21 cellular contexts compared by ENCODE assay signal in genomic region chr3:99248913-99249312, GRCh38.
DNase-seq lines count a peak whose midpoint lies in the region; FAIRE-seq and TF ChIP-seq lines count a peak whose summit lies in the region.
"Had no signal": no experiment of that assay in that cellular context is flagged by ENCODE, and none has a peak within 500 bp of the region (broad histone marks: within the 10 kb centered on the region; RNA-seq: fewer than 3 reads in every experiment).

No MANE protein-coding gene starts in this region.

- no peaks in the 10 kb centered on the region for H3K9me3 ChIP-seq in GM23248 (ENCODE audit: low read depth)
- no peaks in the 10 kb centered on the region for H3K9me3 ChIP-seq in astrocyte (ENCODE audit: insufficient read depth, low read depth, low read length)
- H3K9me3 ChIP-seq in skeletal muscle satellite cell (replicated peaks; ENCODE audit: low read length): no peaks in the 10 kb centered on the region

- no peak for TF ChIP-seq POLR2A in GM12891 (IDR thresholded peaks at IDR 0.05; ENCODE audit: low read depth, low read length)

- no peak overlapping the region for H3K4me3 Mint-ChIP-seq in astrocyte (ENCODE audit: unreplicated experiment)
- H3K4me3 Mint-ChIP-seq: activated CD8-positive, alpha-beta T cell treated with anti-CD3 and anti-CD28 coated beads, Interleukin-2, amount 10 ng/mL, durations not matched to agents 7 days and 5 days; B cell; nephron progenitor cell; stimulated activated naive CD8-positive, alpha-beta T cell treated with anti-CD3 and anti-CD28 coated beads, Interleukin-15, amount 100 ng/mL, for 72 hours had no signal

- peak overlapping the region; percentile 4; the same call in 1 of the 2 replicates for H3K4me3 ChIP-seq in GM23248
- no peak overlapping the region for H3K4me3 ChIP-seq in astrocyte (ENCODE audit: insufficient read depth, low read depth, low read length)
- no peak overlapping the region for H3K4me3 ChIP-seq in skeletal muscle satellite cell (ENCODE audit: low read length)

- H3K79me2 ChIP-seq in GM23248 (ENCODE audit: insufficient read depth): no peaks in the 10 kb centered on the region
- H3K79me2 ChIP-seq in astrocyte (ENCODE audit: insufficient read depth, low read length): no peaks in the 10 kb centered on the region

- peak; percentile 20 for FAIRE-seq in astrocyte (lab: Jason Lieb, UNC)
- no peak for FAIRE-seq in GM12891 (lab: Jason Lieb, UNC)
- FAIRE-seq: colon had no signal

- H3K27me3 ChIP-seq in GM23248 (replicated peaks; ENCODE audit: insufficient read depth): no peaks in the 10 kb centered on the region
- H3K27me3 ChIP-seq in astrocyte (ENCODE audit: insufficient read depth, low read length): no peaks in the 10 kb centered on the region
- no peaks in the 10 kb centered on the region for H3K27me3 ChIP-seq in skeletal muscle satellite cell (ENCODE audit: control insufficient read depth, insufficient read depth, low read length)

- no peaks in the 10 kb centered on the region for H3K27me3 Mint-ChIP-seq in astrocyte (ENCODE audit: low read depth, unreplicated experiment)
- H3K27me3 Mint-ChIP-seq: B cell; stimulated activated naive CD8-positive, alpha-beta T cell treated with anti-CD3 and anti-CD28 coated beads, Interleukin-15, amount 100 ng/mL, for 72 hours had no signal

- no peaks in the 10 kb centered on the region for H3K9me2 ChIP-seq in GM23248 (ENCODE audit: insufficient read depth)

- peak overlapping the region; percentile 32 for H3K4me2 ChIP-seq in GM23248 (ENCODE audit: unreplicated experiment)
- no peak overlapping the region for H3K4me2 ChIP-seq in astrocyte (ENCODE audit: low read length)
- H3K4me2 ChIP-seq in skeletal muscle satellite cell (ENCODE audit: low read length): peak overlapping the region; percentile 49

- H3K9me3 Mint-ChIP-seq in astrocyte (ENCODE audit: unreplicated experiment): peaks cover 1% of the 10 kb centered on the region
- H3K9me3 Mint-ChIP-seq: stimulated activated naive CD8-positive, alpha-beta T cell treated with anti-CD3 and anti-CD28 coated beads, Interleukin-15, amount 100 ng/mL, for 72 hours had no signal

- H3K36me3 Mint-ChIP-seq in astrocyte (ENCODE audit: low read depth, unreplicated experiment): no peaks in the 10 kb centered on the region

- H3K9ac ChIP-seq in GM23248 (no peak overlapping the region), astrocyte (ENCODE audit: low read length) (no peak overlapping the region), skeletal muscle satellite cell (ENCODE audit: low read depth, low read length) (peak overlapping the region; percentile 80)

- DNase-seq in GM23248 (peak; percentile 33), astrocyte (ENCODE audit: low read depth) (peak; percentile 25), fibroblast of peridontal ligament (ENCODE audit: extremely low read depth) (peak; percentile 29), hippocampal formation (lab: John Stamatoyannopoulos, UW) (no peak), NCI-H1092 (lab: John Stamatoyannopoulos, UW) (no peak), NCI-H2196 (lab: John Stamatoyannopoulos, UW; ENCODE audit: unreplicated experiment) (no peak), GM12891 (ENCODE audit: insufficient read length, low spot score) (no peak)
- DNase-seq: activated CD4-positive, CD25-positive, alpha-beta regulatory T cell treated with anti-CD3 and anti-CD28 coated beads, Interleukin-2, amount 50 U/mL, for 72 hours; activated CD8-positive, alpha-beta T cell treated with anti-CD3 and anti-CD28 coated beads, Interleukin-2, amount 10 ng/mL, durations not matched to agents 7 days and 5 days; activated naive CD4-positive, alpha-beta T cell; activated T-cell treated with anti-CD3 and anti-CD28 coated beads, Interleukin-2, amount 50 U/mL, for 1 hour; DMS79 treated with DMSO at 0.1 percent for 48 hours; Kasumi-1; left cardiac atrium; midbrain; nephron progenitor cell; stimulated activated CD4-positive, alpha-beta T cell treated with anti-CD3 and anti-CD28 coated beads, Interleukin-4, amount 100 ng/mL, for 24 hours; stimulated activated naive CD8-positive, alpha-beta T cell treated with anti-CD3 and anti-CD28 coated beads, Interleukin-15, amount 100 ng/mL, for 72 hours had no signal

- H3K4me1 Mint-ChIP-seq in astrocyte (ENCODE audit: low read depth, unreplicated experiment): peaks cover 14% of the 10 kb centered on the region
- H3K4me1 Mint-ChIP-seq: B cell; nephron progenitor cell; stimulated activated naive CD8-positive, alpha-beta T cell treated with anti-CD3 and anti-CD28 coated beads, Interleukin-15, amount 100 ng/mL, for 72 hours had no signal

- H3K36me3 ChIP-seq in GM23248 (ENCODE audit: low read depth) (no peaks in the 10 kb centered on the region), astrocyte (ENCODE audit: insufficient read depth, low read length) (no peaks in the 10 kb centered on the region), skeletal muscle satellite cell (ENCODE audit: insufficient read depth, low read length) (no peaks in the 10 kb centered on the region)

- peaks cover 66% of the 10 kb centered on the region for H3K4me1 ChIP-seq in GM23248 (ENCODE audit: insufficient read depth)
- peaks cover 21% of the 10 kb centered on the region for H3K4me1 ChIP-seq in astrocyte (ENCODE audit: insufficient read depth, low read length)
- H3K4me1 ChIP-seq in skeletal muscle satellite cell (ENCODE audit: control insufficient read depth, insufficient read depth, low read length): peaks cover 69% of the 10 kb centered on the region

- no peak overlapping the region for H3K27ac Mint-ChIP-seq in astrocyte (ENCODE audit: unreplicated experiment)
- H3K27ac Mint-ChIP-seq: activated CD8-positive, alpha-beta T cell treated with anti-CD3 and anti-CD28 coated beads, Interleukin-2, amount 10 ng/mL, durations not matched to agents 7 days and 5 days; B cell; nephron progenitor cell; stimulated activated naive CD8-positive, alpha-beta T cell treated with anti-CD3 and anti-CD28 coated beads, Interleukin-15, amount 100 ng/mL, for 72 hours had no signal

- peak overlapping the region; percentile 51 for H3K27ac ChIP-seq in GM23248
- peak overlapping the region; percentile 16 for H3K27ac ChIP-seq in astrocyte (ENCODE audit: low read depth, low read length)

- in situ Hi-C loops in GM23248 (cut with MboI): no loop called here

- peaks cover 50% of the 10 kb centered on the region for H3F3A ChIP-seq in GM23248 (ENCODE audit: insufficient read depth)

- H4K20me1 ChIP-seq in GM23248 (ENCODE audit: insufficient read depth) (no peaks in the 10 kb centered on the region), astrocyte (ENCODE audit: insufficient read depth, low read length) (no peaks in the 10 kb centered on the region)

- no peak overlapping the region for H2AFZ ChIP-seq in GM23248
- no peak overlapping the region for H2AFZ ChIP-seq in astrocyte (ENCODE audit: low read depth, low read length)

- TF ChIP-seq CTCF in astrocyte (IDR thresholded peaks at IDR 0.05; ENCODE audit: insufficient read depth, low read depth, low read length): no peak

- WGBS in GM23248 (ENCODE audit: low coverage in 1 of 2, low lambda C conversion rate in 2 of 2, missing lambda C conversion rate in 2 of 2), 2 experiments: 13 to 33% methylated on average over 1 of the region's 1 CpG

TF ChIP-seq in GM12891, 5 proteins besides CTCF, POLR2A, EP300 and RAD21:
- TF ChIP-seq PAX5 (IDR thresholded peaks at IDR 0.05; ENCODE audit: insufficient read depth, low read length, severe bottlenecking) (no peak), SPI1 (IDR thresholded peaks at IDR 0.05; ENCODE audit: low read depth, low read length) (no peak), POU2F2 (IDR thresholded peaks at IDR 0.05; ENCODE audit: low read depth, low read length) (no peak), TAF1 (IDR thresholded peaks at IDR 0.05; ENCODE audit: low read depth, low read length) (no peak), POLR2AphosphoS5 (IDR thresholded peaks at IDR 0.05; ENCODE audit: low read depth, low read length) (no peak)

Comparison
In these comparisons a context has a peak if more than half of its experiments do, and no peak if none do; other contexts are left out.
1. DNase-seq: peak in GM23248 (single experiment), astrocyte (single experiment) and fibroblast of peridontal ligament (single experiment); none in hippocampal formation (0 of 2), NCI-H1092 (single experiment), NCI-H2196 (single experiment) and GM12891 (single experiment).